In the genomic region with DNA sequence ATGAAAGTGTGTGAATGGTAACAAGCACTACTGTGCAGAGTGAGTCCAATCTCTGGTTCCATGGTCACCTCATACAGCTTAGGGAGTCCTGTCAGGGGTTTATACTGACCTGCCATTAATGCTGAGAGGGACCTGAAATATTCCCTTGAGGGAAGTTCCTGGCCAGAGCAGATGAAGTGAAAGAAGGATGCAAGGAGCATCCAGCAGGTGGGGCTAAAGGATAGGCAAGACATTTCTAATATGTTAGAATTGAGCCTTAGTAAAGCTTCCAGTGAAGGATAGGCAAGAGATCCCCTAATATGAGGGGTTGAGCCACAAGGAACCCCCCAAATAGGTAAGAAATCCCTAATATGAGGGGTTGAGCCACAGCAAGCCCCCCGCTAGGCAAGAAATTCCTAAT, we compare ENCODE assay signal across 9 cellular contexts. TPM values are rescaled to one million over a fixed set of nuclear protein-coding genes. Genes with fewer than 3 reads are reported as not detected.
DNase-seq lines count a peak whose midpoint lies in the region; ATAC-seq, FAIRE-seq and TF ChIP-seq lines count a peak whose summit lies in the region.
"Had no signal": no experiment of that assay in that cellular context is flagged by ENCODE, and none has a peak within 500 bp of the region (broad histone marks: within the 10 kb centered on the region; RNA-seq: fewer than 3 reads in every experiment).

No MANE protein-coding gene starts in this region.

- no peaks in the 10 kb centered on the region for H3K4me1 ChIP-seq in HepG2 (ENCODE audit: insufficient read depth, low read length)

- TF ChIP-seq EP300 in HepG2 (IDR thresholded peaks at IDR 0.05; ENCODE audit: low read depth in 2 of 2, low read length in 2 of 2) (no peak), HepG2 (CRISPR knock-in tag; IDR thresholded peaks at IDR 0.05; ENCODE audit: borderline replicate concordance) (no peak)

- intact Hi-C loops in activated CD8-positive, alpha-beta T cell treated with anti-CD3 and anti-CD28 coated beads for 36 hours (cut with micrococcal nuclease): no loop called here
- intact Hi-C loops in HepG2 (cut with micrococcal nuclease; ENCODE audit: unreplicated experiment): loop anchor here (1.0 to 2.0 kb wide), 2 partner anchors 58 to 84 kb away; no protein-coding TSS in a partner anchor
- intact Hi-C loops in left cardiac atrium (cut with DNase I): no loop called here

- DNase-seq in Caki2 (ENCODE audit: low read depth) (peak; percentile 8), HK-2 (ENCODE audit: unreplicated experiment) (peak; percentile 10), HepG2 (ENCODE audit: low spot score) (peak; percentile 15), DMS79 treated with DMSO at 0.1 percent for 48 hours (lab: John Stamatoyannopoulos, UW) (no peak), left cardiac atrium (no peak)
- peak; percentile 9 for DNase-seq in activated CD8-positive, alpha-beta T cell treated with anti-CD3 and anti-CD28 coated beads for 36 hours
- no peak for DNase-seq in activated naive CD8-positive, alpha-beta T cell treated with anti-CD3 and anti-CD28 coated beads, Interleukin-2, amount 50 U/mL, for 24 hours
- DNase-seq: activated gamma-delta T cell had no signal

- BruUV-seq in HepG2 (replicated peaks; lab: Mats Ljungman, UMichigan): no TSS peak

- H4K20me1 ChIP-seq in HepG2 (ENCODE audit: insufficient read depth, low read length): no peaks in the 10 kb centered on the region

- H3K27ac ChIP-seq in HepG2 (ENCODE audit: extremely low read length, insufficient read depth, low read length): no peak overlapping the region

- no peak overlapping the region for H3K4me3 Mint-ChIP-seq in activated CD8-positive, alpha-beta T cell treated with anti-CD3 and anti-CD28 coated beads for 36 hours
- H3K4me3 Mint-ChIP-seq in activated naive CD8-positive, alpha-beta T cell treated with anti-CD3 and anti-CD28 coated beads, Interleukin-2, amount 50 U/mL, for 24 hours: no peak overlapping the region

- no peaks in the 10 kb centered on the region for H3K4me1 Mint-ChIP-seq in activated CD8-positive, alpha-beta T cell treated with anti-CD3 and anti-CD28 coated beads for 36 hours (ENCODE audit: low read depth)
- H3K4me1 Mint-ChIP-seq in activated naive CD8-positive, alpha-beta T cell treated with anti-CD3 and anti-CD28 coated beads, Interleukin-2, amount 50 U/mL, for 24 hours: no peaks in the 10 kb centered on the region

- POLR2A ChIA-PET in activated CD8-positive, alpha-beta T cell treated with anti-CD3 and anti-CD28 coated beads for 36 hours (lab: Charles Lee): no interaction called here
- POLR2A ChIA-PET in HepG2 (lab: Yijun Ruan, JAX): no interaction called here

- WGBS in HepG2 (ENCODE audit: low lambda C conversion rate): 0% methylated on average over 1 of the region's 1 CpG

- in situ Hi-C loops in Caki2 (cut with HindIII; ENCODE audit: low pct_unique_long_range_greater_than_20kb, low sequenced_read_pairs) (no loop called here), HepG2 (cut with HindIII; ENCODE audit: extremely low pct_ligation_motif_present, low pct_unique_long_range_greater_than_20kb) (no loop called here)

- no peak overlapping the region for H3K9ac ChIP-seq in HepG2 (ENCODE audit: insufficient read depth, low read depth, low read length)

- ATAC-seq in activated CD8-positive, alpha-beta T cell treated with anti-CD3 and anti-CD28 coated beads for 36 hours: no peak
- ATAC-seq in HepG2 (peak; percentile 62), left cardiac atrium (no peak), GM18907 (IDR thresholded peaks at IDR 0.05; ENCODE audit: unreplicated experiment) (no peak)
- no peak for ATAC-seq in activated naive CD8-positive, alpha-beta T cell treated with anti-CD3 and anti-CD28 coated beads, Interleukin-2, amount 50 U/mL, for 24 hours

- peaks cover 4% of the 10 kb centered on the region for H3K36me3 Mint-ChIP-seq in activated CD8-positive, alpha-beta T cell treated with anti-CD3 and anti-CD28 coated beads for 36 hours (ENCODE audit: low read depth)
- H3K36me3 Mint-ChIP-seq in activated naive CD8-positive, alpha-beta T cell treated with anti-CD3 and anti-CD28 coated beads, Interleukin-2, amount 50 U/mL, for 24 hours (ENCODE audit: low read depth): peaks cover 7% of the 10 kb centered on the region

- H3K27me3 ChIP-seq in HepG2 (ENCODE audit: control insufficient read depth in 1 of 2, insufficient read depth in 2 of 2, low read length in 2 of 2): peaks cover 0 to 3% of the 10 kb centered on the region in 2 experiments; a peak in 2 of 5 replicates

- no peak for FAIRE-seq in HepG2 (lab: Jason Lieb, UNC)

- H3K36me3 ChIP-seq in HepG2 (replicated peaks in 1 of 2; ENCODE audit: control insufficient read depth in 1 of 2, insufficient read depth in 2 of 2, low read length in 2 of 2): no peaks in the 10 kb centered on the region

- peaks cover 29% of the 10 kb centered on the region for H3K9me3 Mint-ChIP-seq in activated CD8-positive, alpha-beta T cell treated with anti-CD3 and anti-CD28 coated beads for 36 hours
- peaks cover 35% of the 10 kb centered on the region for H3K9me3 Mint-ChIP-seq in activated naive CD8-positive, alpha-beta T cell treated with anti-CD3 and anti-CD28 coated beads, Interleukin-2, amount 50 U/mL, for 24 hours

- H2AFZ ChIP-seq in HepG2 (ENCODE audit: low read length): no peak overlapping the region

- no peaks in the 10 kb centered on the region for H3K27me3 Mint-ChIP-seq in activated CD8-positive, alpha-beta T cell treated with anti-CD3 and anti-CD28 coated beads for 36 hours
- H3K27me3 Mint-ChIP-seq in activated naive CD8-positive, alpha-beta T cell treated with anti-CD3 and anti-CD28 coated beads, Interleukin-2, amount 50 U/mL, for 24 hours: no peaks in the 10 kb centered on the region

- TF ChIP-seq CTCF in activated CD8-positive, alpha-beta T cell treated with anti-CD3 and anti-CD28 coated beads for 36 hours (IDR thresholded peaks at IDR 0.05): no peak
- TF ChIP-seq CTCF in HepG2 (CRISPR knock-in tag; IDR thresholded peaks at IDR 0.05): peak; percentile 34

- H3K4me2 ChIP-seq in HepG2 (ENCODE audit: low read depth, low read length): no peak overlapping the region

- CTCF ChIA-PET in activated CD8-positive, alpha-beta T cell treated with anti-CD3 and anti-CD28 coated beads for 36 hours (lab: Charles Lee): no interaction called here
- CTCF ChIA-PET in HepG2 (lab: Yijun Ruan, JAX; ENCODE audit: low intra/inter-chr PET ratio, low total read pairs): interaction anchor here (1.2 kb wide), 1 partner anchor 83 kb away, joined by 3 read pairs; no protein-coding TSS in a partner anchor

- no peaks in the 10 kb centered on the region for H3K79me2 ChIP-seq in HepG2 (ENCODE audit: insufficient read depth, low read length)

- H3K4me3 ChIP-seq in HepG2 (replicated peaks in 1 of 3; ENCODE audit: insufficient read depth in 1 of 3, low read depth in 2 of 3, low read length in 3 of 3): no peak overlapping the region

- H3K27ac Mint-ChIP-seq in activated CD8-positive, alpha-beta T cell treated with anti-CD3 and anti-CD28 coated beads for 36 hours: no peak overlapping the region
- H3K27ac Mint-ChIP-seq in activated naive CD8-positive, alpha-beta T cell treated with anti-CD3 and anti-CD28 coated beads, Interleukin-2, amount 50 U/mL, for 24 hours: no peak overlapping the region

- no peak for TF ChIP-seq POLR2A in HepG2 (IDR thresholded peaks at IDR 0.05; ENCODE audit: insufficient read depth in 1 of 2, low read depth in 2 of 2, low read length in 2 of 2)

- peak; percentile 21; the same call in 1 of the 2 replicates for TF ChIP-seq RAD21 in HepG2 (CRISPR knock-in tag; IDR thresholded peaks at IDR 0.05)

- H3K9me3 ChIP-seq in HepG2 (ENCODE audit: low read length): peaks cover 13% of the 10 kb centered on the region

RNA-seq across cellular contexts. Expression of a gene that starts 25.5 kb away (rescaled TPM):
- total RNA-seq in Caki2 (2014; rRNA removed; shearing (Covaris generic); ENCODE audit: low replicate concordance): 4.1 TPM in 1 of 2 replicates, not detected in the other
- total RNA-seq in activated CD8-positive, alpha-beta T cell treated with anti-CD3 and anti-CD28 coated beads for 36 hours: 1 to 10 TPM; 7.5 to 7.7 TPM
- not detected in 2 replicates for total RNA-seq in HepG2 (2016; rRNA removed; fragmentation: Illumina TruSeq; extraction: Trizol)
- total RNA-seq in HepG2 (2016; cell fraction: cytosol; rRNA removed; fragmentation: Illumina TruSeq; extraction: Trizol; ENCODE audit: low read depth): not detected in 2 replicates
- 0.06 TPM in 1 of 2 replicates, not detected in the other for total RNA-seq in HepG2 (2016; cell fraction: insoluble cytoplasmic fraction; rRNA removed; fragmentation: Illumina TruSeq; extraction: Trizol)
- not detected in 2 replicates for total RNA-seq in HepG2 (2016; cell fraction: membrane; rRNA removed; fragmentation: Illumina TruSeq; extraction: Trizol)
- not detected in 2 replicates for total RNA-seq in HepG2 (2016; cell fraction: nucleus; rRNA removed; fragmentation: Illumina TruSeq; extraction: Trizol)
- polyA plus RNA-seq in HepG2 (2011; rRNA removed): 0.08 TPM in 1 of 2 replicates, not detected in the other
- not detected in 2 replicates for polyA plus RNA-seq in HepG2 (2011; cell fraction: cytosol; rRNA removed)
- 0.03 TPM in 1 of 2 replicates, not detected in the other for polyA plus RNA-seq in HepG2 (2011; cell fraction: nucleus; rRNA removed)
- not detected in 2 replicates for polyA plus RNA-seq in HepG2 (2012)
- not detected in 2 replicates for polyA plus RNA-seq in HepG2 (2016; cell fraction: cytosol; fragmentation: Illumina TruSeq; extraction: Trizol; ENCODE audit: low read depth)
- not detected in 2 replicates for polyA plus RNA-seq in HepG2 (2016; cell fraction: insoluble cytoplasmic fraction; fragmentation: Illumina TruSeq; extraction: Trizol; ENCODE audit: low read depth)
- polyA plus RNA-seq in HepG2 (2016; cell fraction: membrane; fragmentation: Illumina TruSeq; extraction: Trizol; ENCODE audit: low read depth): not detected in 2 replicates
- 0.55 TPM in 1 of 2 replicates, not detected in the other for polyA plus RNA-seq in HepG2 (2016; cell fraction: nucleus; fragmentation: Illumina TruSeq; extraction: Trizol; ENCODE audit: insufficient read depth, low read depth)
- not detected in 2 replicates for polyA minus RNA-seq in HepG2 (2011; rRNA and poly(A)+ RNA removed; ENCODE audit: low replicate concordance)
- not detected in 2 replicates for polyA minus RNA-seq in HepG2 (2011; cell fraction: cytosol; rRNA and poly(A)+ RNA removed)
- polyA minus RNA-seq in HepG2 (2011; cell fraction: nucleus; rRNA and poly(A)+ RNA removed): 0.62 TPM in 1 of 2 replicates, not detected in the other
- 1 to 10 TPM; 3.0 to 4.1 TPM for total RNA-seq in left cardiac atrium

RNA-seq across cellular contexts. Expression of a gene that starts 55.5 kb away (rescaled TPM):
- not detected in 2 replicates for total RNA-seq in Caki2 (2014; rRNA removed; shearing (Covaris generic); ENCODE audit: low replicate concordance)
- under 1 TPM in 1 of 2 experiments, not detected in 1; 0.20 TPM for total RNA-seq in activated CD8-positive, alpha-beta T cell treated with anti-CD3 and anti-CD28 coated beads for 36 hours
- total RNA-seq in HepG2 (2016; rRNA removed; fragmentation: Illumina TruSeq; extraction: Trizol) (not detected in 2 replicates), left cardiac atrium (under 1 TPM; 0.06 to 0.21 TPM)
- total RNA-seq in HepG2 (2016; cell fraction: cytosol; rRNA removed; fragmentation: Illumina TruSeq; extraction: Trizol; ENCODE audit: low read depth): not detected in 2 replicates
- total RNA-seq in HepG2 (2016; cell fraction: insoluble cytoplasmic fraction; rRNA removed; fragmentation: Illumina TruSeq; extraction: Trizol): not detected in 2 replicates
- total RNA-seq in HepG2 (2016; cell fraction: membrane; rRNA removed; fragmentation: Illumina TruSeq; extraction: Trizol): not detected in 2 replicates
- not detected in 2 replicates for total RNA-seq in HepG2 (2016; cell fraction: nucleus; rRNA removed; fragmentation: Illumina TruSeq; extraction: Trizol)
- not detected in 2 replicates for polyA plus RNA-seq in HepG2 (2011; rRNA removed)
- not detected in 2 replicates for polyA plus RNA-seq in HepG2 (2011; cell fraction: cytosol; rRNA removed)
- polyA plus RNA-seq in HepG2 (2011; cell fraction: nucleus; rRNA removed): not detected in 2 replicates
- 0.05 TPM in 1 of 2 replicates, not detected in the other for polyA plus RNA-seq in HepG2 (2012)
- polyA plus RNA-seq in HepG2 (2016; cell fraction: cytosol; fragmentation: Illumina TruSeq; extraction: Trizol; ENCODE audit: low read depth): not detected in 2 replicates
- not detected in 2 replicates for polyA plus RNA-seq in HepG2 (2016; cell fraction: insoluble cytoplasmic fraction; fragmentation: Illumina TruSeq; extraction: Trizol; ENCODE audit: low read depth)
- not detected in 2 replicates for polyA plus RNA-seq in HepG2 (2016; cell fraction: membrane; fragmentation: Illumina TruSeq; extraction: Trizol; ENCODE audit: low read depth)
- polyA plus RNA-seq in HepG2 (2016; cell fraction: nucleus; fragmentation: Illumina TruSeq; extraction: Trizol; ENCODE audit: insufficient read depth, low read depth): not detected in 2 replicates
- not detected in 2 replicates for polyA minus RNA-seq in HepG2 (2011; rRNA and poly(A)+ RNA removed; ENCODE audit: low replicate concordance)
- not detected in 2 replicates for polyA minus RNA-seq in HepG2 (2011; cell fraction: cytosol; rRNA and poly(A)+ RNA removed)
- polyA minus RNA-seq in HepG2 (2011; cell fraction: nucleus; rRNA and poly(A)+ RNA removed): not detected in 2 replicates

RNA-seq across cellular contexts. Expression of a gene that starts 57.3 kb away (rescaled TPM):
- 4.2 and 7.6 TPM in 2 replicates for total RNA-seq in Caki2 (2014; rRNA removed; shearing (Covaris generic); ENCODE audit: low replicate concordance)
- total RNA-seq in activated CD8-positive, alpha-beta T cell treated with anti-CD3 and anti-CD28 coated beads for 36 hours: 1 to 10 TPM; 5.5 to 6.5 TPM
- total RNA-seq in HepG2 (2016; rRNA removed; fragmentation: Illumina TruSeq; extraction: Trizol) (8.7 and 9.3 TPM in 2 replicates), left cardiac atrium (10 to 100 TPM in 1 of 2 donors, 1 to 10 TPM in 1; 8.4 to 10.9 TPM)
- total RNA-seq in HepG2 (2016; cell fraction: cytosol; rRNA removed; fragmentation: Illumina TruSeq; extraction: Trizol; ENCODE audit: low read depth): 18.2 and 18.4 TPM in 2 replicates
- 9.4 and 9.5 TPM in 2 replicates for total RNA-seq in HepG2 (2016; cell fraction: insoluble cytoplasmic fraction; rRNA removed; fragmentation: Illumina TruSeq; extraction: Trizol)
- 8.0 and 8.8 TPM in 2 replicates for total RNA-seq in HepG2 (2016; cell fraction: membrane; rRNA removed; fragmentation: Illumina TruSeq; extraction: Trizol)
- 5.1 and 11.0 TPM in 2 replicates for total RNA-seq in HepG2 (2016; cell fraction: nucleus; rRNA removed; fragmentation: Illumina TruSeq; extraction: Trizol)
- 3.5 and 3.9 TPM in 2 replicates for polyA plus RNA-seq in HepG2 (2011; rRNA removed)
- polyA plus RNA-seq in HepG2 (2011; cell fraction: cytosol; rRNA removed): 1.6 and 2.4 TPM in 2 replicates
- 1.1 and 2.8 TPM in 2 replicates for polyA plus RNA-seq in HepG2 (2011; cell fraction: nucleus; rRNA removed)
- 5.7 and 5.8 TPM in 2 replicates for polyA plus RNA-seq in HepG2 (2012)
- 1.6 and 2.4 TPM in 2 replicates for polyA plus RNA-seq in HepG2 (2016; cell fraction: cytosol; fragmentation: Illumina TruSeq; extraction: Trizol; ENCODE audit: low read depth)
- polyA plus RNA-seq in HepG2 (2016; cell fraction: insoluble cytoplasmic fraction; fragmentation: Illumina TruSeq; extraction: Trizol; ENCODE audit: low read depth): 6.6 and 8.6 TPM in 2 replicates
- 3.7 and 4.1 TPM in 2 replicates for polyA plus RNA-seq in HepG2 (2016; cell fraction: membrane; fragmentation: Illumina TruSeq; extraction: Trizol; ENCODE audit: low read depth)
- 13.3 and 14.1 TPM in 2 replicates for polyA plus RNA-seq in HepG2 (2016; cell fraction: nucleus; fragmentation: Illumina TruSeq; extraction: Trizol; ENCODE audit: insufficient read depth, low read depth)
- 1.4 and 3.6 TPM in 2 replicates for polyA minus RNA-seq in HepG2 (2011; rRNA and poly(A)+ RNA removed; ENCODE audit: low replicate concordance)
- 4.7 and 7.3 TPM in 2 replicates for polyA minus RNA-seq in HepG2 (2011; cell fraction: cytosol; rRNA and poly(A)+ RNA removed)
- 7.9 and 8.1 TPM in 2 replicates for polyA minus RNA-seq in HepG2 (2011; cell fraction: nucleus; rRNA and poly(A)+ RNA removed)

Comparison
In these comparisons a context has a peak if more than half of its experiments do, and no peak if none do; other contexts are left out.
1. DNase-seq: peak in Caki2 (single experiment), HK-2 (single experiment), activated CD8-positive, alpha-beta T cell treated with anti-CD3 and anti-CD28 coated beads for 36 hours (single experiment) and HepG2 (single experiment); none in DMS79 treated with DMSO at 0.1 percent for 48 hours (single experiment), left cardiac atrium (single experiment) and activated naive CD8-positive, alpha-beta T cell treated with anti-CD3 and anti-CD28 coated beads, Interleukin-2, amount 50 U/mL, for 24 hours (single experiment).